Comparison of ENCODE assay signal across 2 cellular contexts in genomic region chr1:111739984-111740765, GRCh38.
A peak's percentile ranks its signal among the peaks of the same experiment; 100 is the strongest.
TF ChIP-seq lines count a peak whose summit lies in the region.

No MANE protein-coding gene starts in this region.

TF ChIP-seq in HEK293, 187 proteins besides CTCF, POLR2A, EP300 and RAD21 (continues in another document):
- TF ChIP-seq ZNF791 (tag by site-specific recombination; IDR thresholded peaks at IDR 0.05) (no peak), ZFP37 (tag by site-specific recombination; IDR thresholded peaks at IDR 0.05) (no peak), BCL11B (tag by site-specific recombination; IDR thresholded peaks at IDR 0.05; ENCODE audit: low read depth) (no peak), ZNF202 (tag by site-specific recombination; IDR thresholded peaks at IDR 0.05; ENCODE audit: borderline replicate concordance) (no peak), GFI1B (tag by site-specific recombination; IDR thresholded peaks at IDR 0.05) (no peak), GLIS2 (tag by site-specific recombination; IDR thresholded peaks at IDR 0.05) (peak; percentile 52), ZBTB8A (tag by site-specific recombination; IDR thresholded peaks at IDR 0.05) (peak; percentile 74), SP7 (tag by site-specific recombination; IDR thresholded peaks at IDR 0.05) (no peak), SALL2 (tag by site-specific recombination; IDR thresholded peaks at IDR 0.05; ENCODE audit: borderline replicate concordance) (no peak), ZBTB21 (tag by site-specific recombination; IDR thresholded peaks at IDR 0.05) (no peak), YY1 (tag by site-specific recombination; IDR thresholded peaks at IDR 0.05) (peak; percentile 55; the same call in 1 of the 2 replicates), ZNF335 (tag by site-specific recombination; conservative IDR thresholded peaks at IDR 0.05) (peak; percentile 95), ZNF239 (tag by site-specific recombination; IDR thresholded peaks at IDR 0.05) (no peak), ZNF654 (tag by site-specific recombination; IDR thresholded peaks at IDR 0.05; ENCODE audit: low read depth) (no peak), ZNF394 (tag by site-specific recombination; IDR thresholded peaks at IDR 0.05; ENCODE audit: borderline replicate concordance) (0 out of 2 replicates have a peak, but pooled peaks have one; percentile 10), SCRT1 (tag by site-specific recombination; IDR thresholded peaks at IDR 0.05; ENCODE audit: borderline replicate concordance) (no peak), ZNF626 (tag by site-specific recombination; IDR thresholded peaks at IDR 0.05) (no peak), REPIN1 (tag by site-specific recombination; IDR thresholded peaks at IDR 0.05; ENCODE audit: low read depth) (no peak), ZSCAN16 (tag by site-specific recombination; IDR thresholded peaks at IDR 0.05) (no peak), ZNF658 (tag by site-specific recombination; IDR thresholded peaks at IDR 0.05) (no peak), ZNF585B (tag by site-specific recombination; IDR thresholded peaks at IDR 0.05) (no peak), ZBTB10 (tag by site-specific recombination; IDR thresholded peaks at IDR 0.05) (no peak)
- TF ChIP-seq, protein P1, sequence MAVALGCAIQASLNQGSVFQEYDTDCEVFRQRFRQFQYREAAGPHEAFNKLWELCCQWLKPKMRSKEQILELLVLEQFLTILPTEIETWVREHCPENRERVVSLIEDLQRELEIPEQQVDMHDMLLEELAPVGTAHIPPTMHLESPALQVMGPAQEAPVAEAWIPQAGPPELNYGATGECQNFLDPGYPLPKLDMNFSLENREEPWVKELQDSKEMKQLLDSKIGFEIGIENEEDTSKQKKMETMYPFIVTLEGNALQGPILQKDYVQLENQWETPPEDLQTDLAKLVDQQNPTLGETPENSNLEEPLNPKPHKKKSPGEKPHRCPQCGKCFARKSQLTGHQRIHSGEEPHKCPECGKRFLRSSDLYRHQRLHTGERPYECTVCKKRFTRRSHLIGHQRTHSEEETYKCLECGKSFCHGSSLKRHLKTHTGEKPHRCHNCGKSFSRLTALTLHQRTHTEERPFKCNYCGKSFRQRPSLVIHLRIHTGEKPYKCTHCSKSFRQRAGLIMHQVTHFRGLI (tag by site-specific recombination; IDR thresholded peaks at IDR 0.05), result peak; percentile 44; the same call in 1 of the 2 replicates
- TF ChIP-seq, protein P2, sequence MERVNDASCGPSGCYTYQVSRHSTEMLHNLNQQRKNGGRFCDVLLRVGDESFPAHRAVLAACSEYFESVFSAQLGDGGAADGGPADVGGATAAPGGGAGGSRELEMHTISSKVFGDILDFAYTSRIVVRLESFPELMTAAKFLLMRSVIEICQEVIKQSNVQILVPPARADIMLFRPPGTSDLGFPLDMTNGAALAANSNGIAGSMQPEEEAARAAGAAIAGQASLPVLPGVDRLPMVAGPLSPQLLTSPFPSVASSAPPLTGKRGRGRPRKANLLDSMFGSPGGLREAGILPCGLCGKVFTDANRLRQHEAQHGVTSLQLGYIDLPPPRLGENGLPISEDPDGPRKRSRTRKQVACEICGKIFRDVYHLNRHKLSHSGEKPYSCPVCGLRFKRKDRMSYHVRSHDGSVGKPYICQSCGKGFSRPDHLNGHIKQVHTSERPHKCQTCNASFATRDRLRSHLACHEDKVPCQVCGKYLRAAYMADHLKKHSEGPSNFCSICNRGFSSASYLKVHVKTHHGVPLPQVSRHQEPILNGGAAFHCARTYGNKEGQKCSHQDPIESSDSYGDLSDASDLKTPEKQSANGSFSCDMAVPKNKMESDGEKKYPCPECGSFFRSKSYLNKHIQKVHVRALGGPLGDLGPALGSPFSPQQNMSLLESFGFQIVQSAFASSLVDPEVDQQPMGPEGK (tag by site-specific recombination; IDR thresholded peaks at IDR 0.05), result no peak
- TF ChIP-seq, protein P3, sequence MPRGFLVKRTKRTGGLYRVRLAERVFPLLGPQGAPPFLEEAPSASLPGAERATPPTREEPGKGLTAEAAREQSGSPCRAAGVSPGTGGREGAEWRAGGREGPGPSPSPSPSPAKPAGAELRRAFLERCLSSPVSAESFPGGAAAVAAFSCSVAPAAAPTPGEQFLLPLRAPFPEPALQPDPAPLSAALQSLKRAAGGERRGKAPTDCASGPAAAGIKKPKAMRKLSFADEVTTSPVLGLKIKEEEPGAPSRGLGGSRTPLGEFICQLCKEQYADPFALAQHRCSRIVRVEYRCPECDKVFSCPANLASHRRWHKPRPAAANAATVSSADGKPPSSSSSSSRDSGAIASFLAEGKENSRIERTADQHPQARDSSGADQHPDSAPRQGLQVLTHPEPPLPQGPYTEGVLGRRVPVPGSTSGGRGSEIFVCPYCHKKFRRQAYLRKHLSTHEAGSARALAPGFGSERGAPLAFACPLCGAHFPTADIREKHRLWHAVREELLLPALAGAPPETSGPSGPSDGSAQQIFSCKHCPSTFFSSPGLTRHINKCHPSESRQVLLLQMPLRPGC (tag by site-specific recombination; IDR thresholded peaks at IDR 0.05), result no peak
- TF ChIP-seq, protein P4, sequence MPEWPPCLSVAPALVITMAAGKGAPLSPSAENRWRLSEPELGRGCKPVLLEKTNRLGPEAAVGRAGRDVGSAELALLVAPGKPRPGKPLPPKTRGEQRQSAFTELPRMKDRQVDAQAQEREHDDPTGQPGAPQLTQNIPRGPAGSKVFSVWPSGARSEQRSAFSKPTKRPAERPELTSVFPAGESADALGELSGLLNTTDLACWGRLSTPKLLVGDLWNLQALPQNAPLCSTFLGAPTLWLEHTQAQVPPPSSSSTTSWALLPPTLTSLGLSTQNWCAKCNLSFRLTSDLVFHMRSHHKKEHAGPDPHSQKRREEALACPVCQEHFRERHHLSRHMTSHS (tag by site-specific recombination; IDR thresholded peaks at IDR 0.05), result no peak

TF ChIP-seq in HepG2, 621 proteins besides CTCF, POLR2A, EP300 and RAD21 (continues in another document):
- TF ChIP-seq ZNF124 (CRISPR knock-in tag; IDR thresholded peaks at IDR 0.05), result no peak
- TF ChIP-seq ZC3H4 (CRISPR knock-in tag; IDR thresholded peaks at IDR 0.05; ENCODE audit: borderline replicate concordance), result no peak
- TF ChIP-seq ZNF773 (CRISPR knock-in tag; IDR thresholded peaks at IDR 0.05; ENCODE audit: borderline replicate concordance), result no peak
- TF ChIP-seq ZNF761 (CRISPR knock-in tag; conservative IDR thresholded peaks at IDR 0.05), result no peak
- no peak for TF ChIP-seq NCOA1 (CRISPR knock-in tag; IDR thresholded peaks at IDR 0.05)
- TF ChIP-seq ARNT (IDR thresholded peaks at IDR 0.05), result no peak
- TF ChIP-seq TEAD2 (CRISPR knock-in tag; IDR thresholded peaks at IDR 0.05), result no peak
- TF ChIP-seq POLR2AphosphoS2 (IDR thresholded peaks at IDR 0.05; ENCODE audit: low read depth, low read length), result no peak
- TF ChIP-seq, protein P5, sequence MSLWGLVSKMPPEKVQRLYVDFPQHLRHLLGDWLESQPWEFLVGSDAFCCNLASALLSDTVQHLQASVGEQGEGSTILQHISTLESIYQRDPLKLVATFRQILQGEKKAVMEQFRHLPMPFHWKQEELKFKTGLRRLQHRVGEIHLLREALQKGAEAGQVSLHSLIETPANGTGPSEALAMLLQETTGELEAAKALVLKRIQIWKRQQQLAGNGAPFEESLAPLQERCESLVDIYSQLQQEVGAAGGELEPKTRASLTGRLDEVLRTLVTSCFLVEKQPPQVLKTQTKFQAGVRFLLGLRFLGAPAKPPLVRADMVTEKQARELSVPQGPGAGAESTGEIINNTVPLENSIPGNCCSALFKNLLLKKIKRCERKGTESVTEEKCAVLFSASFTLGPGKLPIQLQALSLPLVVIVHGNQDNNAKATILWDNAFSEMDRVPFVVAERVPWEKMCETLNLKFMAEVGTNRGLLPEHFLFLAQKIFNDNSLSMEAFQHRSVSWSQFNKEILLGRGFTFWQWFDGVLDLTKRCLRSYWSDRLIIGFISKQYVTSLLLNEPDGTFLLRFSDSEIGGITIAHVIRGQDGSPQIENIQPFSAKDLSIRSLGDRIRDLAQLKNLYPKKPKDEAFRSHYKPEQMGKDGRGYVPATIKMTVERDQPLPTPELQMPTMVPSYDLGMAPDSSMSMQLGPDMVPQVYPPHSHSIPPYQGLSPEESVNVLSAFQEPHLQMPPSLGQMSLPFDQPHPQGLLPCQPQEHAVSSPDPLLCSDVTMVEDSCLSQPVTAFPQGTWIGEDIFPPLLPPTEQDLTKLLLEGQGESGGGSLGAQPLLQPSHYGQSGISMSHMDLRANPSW (CRISPR knock-in tag; IDR thresholded peaks at IDR 0.05; ENCODE audit: borderline replicate concordance), result no peak
- no peak for TF ChIP-seq BRD4 (CRISPR knock-in tag; IDR thresholded peaks at IDR 0.05)
- no peak for TF ChIP-seq ZNF281 (CRISPR knock-in tag; IDR thresholded peaks at IDR 0.05; ENCODE audit: borderline replicate concordance)
- TF ChIP-seq FOXP1 (IDR thresholded peaks at IDR 0.05), result no peak
- no peak for TF ChIP-seq FOXP1 (CRISPR knock-in tag; IDR thresholded peaks at IDR 0.05)
- TF ChIP-seq HNRNPLL (IDR thresholded peaks at IDR 0.05; ENCODE audit: low read depth, low read length, poor library complexity, severe bottlenecking), result peak; percentile 62
- peak; percentile 44 for TF ChIP-seq ZNF777 (CRISPR knock-in tag; IDR thresholded peaks at IDR 0.05)
- TF ChIP-seq RBFOX2 (IDR thresholded peaks at IDR 0.05; ENCODE audit: low read depth, low read length), result no peak
- 0 out of 2 replicates have a peak, but pooled peaks have one; percentile 5 for TF ChIP-seq SIN3A (IDR thresholded peaks at IDR 0.05; ENCODE audit: borderline replicate concordance, low read depth, low read length)
- TF ChIP-seq BORCS8-MEF2B (CRISPR knock-in tag; IDR thresholded peaks at IDR 0.05), result no peak
- TF ChIP-seq, protein P6, sequence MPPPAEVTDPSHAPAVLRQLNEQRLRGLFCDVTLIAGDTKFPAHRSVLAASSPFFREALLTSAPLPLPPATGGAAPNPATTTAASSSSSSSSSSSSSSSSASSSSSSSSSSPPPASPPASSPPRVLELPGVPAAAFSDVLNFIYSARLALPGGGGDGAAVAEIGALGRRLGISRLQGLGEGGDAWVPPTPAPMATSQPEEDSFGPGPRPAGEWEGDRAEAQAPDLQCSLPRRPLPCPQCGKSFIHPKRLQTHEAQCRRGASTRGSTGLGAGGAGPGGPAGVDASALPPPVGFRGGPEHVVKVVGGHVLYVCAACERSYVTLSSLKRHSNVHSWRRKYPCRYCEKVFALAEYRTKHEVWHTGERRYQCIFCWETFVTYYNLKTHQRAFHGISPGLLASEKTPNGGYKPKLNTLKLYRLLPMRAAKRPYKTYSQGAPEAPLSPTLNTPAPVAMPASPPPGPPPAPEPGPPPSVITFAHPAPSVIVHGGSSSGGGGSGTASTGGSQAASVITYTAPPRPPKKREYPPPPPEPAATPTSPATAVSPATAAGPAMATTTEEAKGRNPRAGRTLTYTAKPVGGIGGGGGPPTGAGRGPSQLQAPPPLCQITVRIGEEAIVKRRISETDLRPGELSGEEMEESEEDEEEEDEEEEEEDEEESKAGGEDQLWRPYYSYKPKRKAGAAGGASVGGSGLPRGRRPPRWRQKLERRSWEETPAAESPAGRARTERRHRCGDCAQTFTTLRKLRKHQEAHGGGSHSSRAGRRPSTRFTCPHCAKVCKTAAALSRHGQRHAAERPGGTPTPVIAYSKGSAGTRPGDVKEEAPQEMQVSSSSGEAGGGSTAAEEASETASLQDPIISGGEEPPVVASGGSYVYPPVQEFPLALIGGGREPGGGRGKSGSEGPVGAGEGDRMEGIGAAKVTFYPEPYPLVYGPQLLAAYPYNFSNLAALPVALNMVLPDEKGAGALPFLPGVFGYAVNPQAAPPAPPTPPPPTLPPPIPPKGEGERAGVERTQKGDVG (CRISPR knock-in tag; IDR thresholded peaks at IDR 0.05; ENCODE audit: borderline replicate concordance), result no peak
- TF ChIP-seq ZNF34 (CRISPR knock-in tag; IDR thresholded peaks at IDR 0.05; ENCODE audit: borderline replicate concordance), result 0 out of 2 replicates have a peak, but pooled peaks have one; percentile 0
- no peak for TF ChIP-seq BCL6 (CRISPR knock-in tag; IDR thresholded peaks at IDR 0.05)
- no peak for TF ChIP-seq ZNF430 (CRISPR knock-in tag; IDR thresholded peaks at IDR 0.05)
- no peak for TF ChIP-seq PHB2 (IDR thresholded peaks at IDR 0.05; ENCODE audit: partially characterized antibody)
- TF ChIP-seq ZNF878 (CRISPR knock-in tag; IDR thresholded peaks at IDR 0.05), result no peak
- TF ChIP-seq FIP1L1 (IDR thresholded peaks at IDR 0.05; ENCODE audit: borderline replicate concordance, insufficient read depth, low read depth, low read length), result no peak
- TF ChIP-seq KLF16 (CRISPR knock-in tag; IDR thresholded peaks at IDR 0.05), result no peak
- no peak for TF ChIP-seq ZNF850 (CRISPR knock-in tag; conservative IDR thresholded peaks at IDR 0.05)
- no peak for TF ChIP-seq GFI1 (CRISPR knock-in tag; IDR thresholded peaks at IDR 0.05; ENCODE audit: borderline replicate concordance)
- TF ChIP-seq ZNF121 (CRISPR knock-in tag; IDR thresholded peaks at IDR 0.05), result 0 out of 2 replicates have a peak, but pooled peaks have one; percentile 2
- TF ChIP-seq ELK4 (CRISPR knock-in tag; IDR thresholded peaks at IDR 0.05; ENCODE audit: borderline replicate concordance), result no peak
- no peak for TF ChIP-seq ZNF362 (CRISPR knock-in tag; IDR thresholded peaks at IDR 0.05; ENCODE audit: borderline replicate concordance)
- TF ChIP-seq SRSF1 (optimal IDR thresholded peaks at IDR 0.05; ENCODE audit: low read depth, low read length), result no peak
- TF ChIP-seq ZNF644 (CRISPR knock-in tag; IDR thresholded peaks at IDR 0.05; ENCODE audit: low read depth), result no peak
